In the genomic region with DNA sequence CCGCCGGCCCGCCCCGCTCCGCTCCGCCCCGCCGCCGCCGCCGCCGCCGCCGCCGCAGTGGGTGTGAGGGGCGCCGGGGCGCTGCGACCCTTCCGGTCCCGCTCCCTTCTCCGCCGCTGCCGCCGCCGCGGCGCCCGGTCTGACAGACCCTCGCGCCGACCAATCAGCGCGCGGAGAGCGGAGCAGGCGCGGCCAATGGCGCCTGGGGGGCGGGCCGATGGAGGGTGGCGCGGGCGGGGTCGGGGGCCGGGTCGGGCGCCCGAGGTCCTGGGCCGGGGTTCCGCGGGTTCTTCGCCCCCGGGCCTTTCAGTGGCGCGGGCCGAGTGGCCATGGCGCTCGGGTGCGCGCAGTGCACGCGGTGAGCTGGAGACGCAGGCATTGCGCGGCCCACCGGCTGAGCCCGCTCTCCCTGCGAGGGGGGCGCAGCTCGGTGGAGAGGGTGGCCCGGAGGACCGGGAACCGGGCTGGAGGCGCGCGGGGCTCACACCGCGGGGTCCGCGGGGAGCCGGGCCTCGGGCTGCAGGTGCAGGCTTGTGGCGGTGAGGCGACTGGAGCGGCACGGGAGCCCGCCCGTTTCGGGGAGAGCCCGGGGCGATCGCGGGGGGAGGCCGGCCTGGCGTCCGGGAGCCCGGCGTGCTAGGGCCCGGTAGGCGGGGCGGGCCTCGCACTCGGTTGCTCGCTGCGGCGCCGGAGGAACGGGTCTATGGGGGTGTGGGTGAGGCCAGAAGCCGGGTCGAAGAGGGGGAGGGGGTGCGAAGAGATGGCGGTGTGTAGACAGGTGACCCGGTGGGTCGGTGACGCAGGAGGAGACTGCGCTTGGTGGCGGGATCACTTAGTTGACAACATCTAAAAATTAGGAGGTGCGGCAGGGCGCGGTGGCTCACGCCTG, we compare ENCODE assay signal across 8 cellular contexts. TPM values are rescaled to one million over a fixed set of nuclear protein-coding genes. Genes with fewer than 3 reads are reported as not detected.
DNase-seq lines count a peak whose midpoint lies in the region; ATAC-seq lines count a peak whose summit lies in the region.

TSS of gene MAPK9 (minus strand) at position 141 of the 889 bp plus-strand sequence. CDS start 11,522 bp downstream, outside the sequence.

- no peaks in the 10 kb centered on the region for H3K36me3 Mint-ChIP-seq in activated naive CD4-positive, alpha-beta T cell treated with anti-CD3 and anti-CD28 coated beads for 36 hours (ENCODE audit: low read depth)

- H3K4me3 ChIP-seq in Karpas-422 (ENCODE audit: low read length): peak within 1 kb of the TSS; percentile 88
- H3K4me3 ChIP-seq in SK-N-MC: peak within 1 kb of the TSS; percentile 94

- peak within 1 kb of the TSS; percentile 94 for H3K4me3 Mint-ChIP-seq in activated naive CD4-positive, alpha-beta T cell treated with anti-CD3 and anti-CD28 coated beads for 36 hours

- no peaks in the 10 kb centered on the region for H4K20me1 ChIP-seq in Karpas-422 (ENCODE audit: insufficient read depth, low read depth, low read length)

- H3K4me2 ChIP-seq in Karpas-422 (ENCODE audit: low read depth, low read length, poor library complexity, severe bottlenecking): peak within 1 kb of the TSS; percentile 93

- no peaks in the 10 kb centered on the region for H3K9me2 ChIP-seq in Karpas-422 (replicated peaks; ENCODE audit: insufficient read depth, low read length)

- H3K27ac Mint-ChIP-seq in activated naive CD4-positive, alpha-beta T cell treated with anti-CD3 and anti-CD28 coated beads for 36 hours: peak within 1 kb of the TSS; percentile 90

- H3K27ac ChIP-seq in Karpas-422 (ENCODE audit: low read length) (peak within 1 kb of the TSS; percentile 70), SK-N-MC (no peak within 1 kb of the TSS)

- H3K9ac ChIP-seq in ES-I3 (ENCODE audit: low read depth, low read length) (peak within 1 kb of the TSS; percentile 69), Karpas-422 (ENCODE audit: low read length) (peak within 1 kb of the TSS; percentile 95), SK-N-MC (ENCODE audit: insufficient read length) (peak within 1 kb of the TSS; percentile 83)

- CTCF ChIA-PET in activated naive CD4-positive, alpha-beta T cell treated with anti-CD3 and anti-CD28 coated beads for 36 hours (lab: Charles Lee): interaction anchor here (0.6 to 5.6 kb wide), 7 partner anchors 12 to 241 kb away, joined by 3 to 77 read pairs (median 9); no protein-coding TSS in a partner anchor

- H3K4me1 ChIP-seq in ES-I3 (ENCODE audit: insufficient read depth, low read length) (peaks cover 10% of the 10 kb centered on the region), Karpas-422 (ENCODE audit: low read length) (peaks cover 23% of the 10 kb centered on the region)

- peak; percentile 76 for ATAC-seq in GM21786 (IDR thresholded peaks at IDR 0.05; ENCODE audit: unreplicated experiment)

- H3K9me3 Mint-ChIP-seq in activated naive CD4-positive, alpha-beta T cell treated with anti-CD3 and anti-CD28 coated beads for 36 hours: no peaks in the 10 kb centered on the region

- H3K4me1 Mint-ChIP-seq in activated naive CD4-positive, alpha-beta T cell treated with anti-CD3 and anti-CD28 coated beads for 36 hours (ENCODE audit: low read depth): peaks cover 32% of the 10 kb centered on the region

- peaks cover 53% of the 10 kb centered on the region for H3K79me2 ChIP-seq in Karpas-422 (ENCODE audit: low read length)

- H3K36me3 ChIP-seq in ES-I3 (ENCODE audit: insufficient read depth, low read length) (0 out of 2 replicates have a peak, but pooled peaks cover under 1% of the 10 kb centered on the region), Karpas-422 (ENCODE audit: insufficient read depth, low read length) (peaks cover 17% of the 10 kb centered on the region; the same call in 1 of the 2 replicates), SK-N-MC (ENCODE audit: insufficient read depth, low read length) (peaks cover 3% of the 10 kb centered on the region; the same call in 1 of the 2 replicates)

- peak within 1 kb of the TSS; percentile 84 for H2AFZ ChIP-seq in Karpas-422 (ENCODE audit: low read length)

- no peaks in the 10 kb centered on the region for H3K9me3 ChIP-seq in ES-I3 (ENCODE audit: control insufficient read depth, insufficient read depth, low read length)
- peaks cover 3% of the 10 kb centered on the region; the same call in 1 of the 2 replicates for H3K9me3 ChIP-seq in Karpas-422 (ENCODE audit: low read length)
- no peaks in the 10 kb centered on the region for H3K9me3 ChIP-seq in SK-N-MC (ENCODE audit: low read depth, low read length)

- intact Hi-C loops in activated naive CD4-positive, alpha-beta T cell treated with anti-CD3 and anti-CD28 coated beads for 36 hours (cut with micrococcal nuclease): loop anchor here (1.0 to 2.0 kb wide), 3 partner anchors 61 to 378 kb away; partner anchors contain the start of gene GFPT2

- H3K27me3 Mint-ChIP-seq in activated naive CD4-positive, alpha-beta T cell treated with anti-CD3 and anti-CD28 coated beads for 36 hours (ENCODE audit: low read depth): no peaks in the 10 kb centered on the region

- DNase-seq in Karpas-422: peak; percentile 95
- DNase-seq in SK-N-MC (ENCODE audit: low read depth, low spot score): no peak
- DNase-seq in activated naive CD4-positive, alpha-beta T cell treated with anti-CD3 and anti-CD28 coated beads for 36 hours: peak; percentile 83
- DNase-seq in germinal center (ENCODE audit: low spot score): peak; percentile 95
- peak; percentile 74 for DNase-seq in occipital lobe (lab: John Stamatoyannopoulos, UW)
- peak; percentile 86 for DNase-seq in superior temporal gyrus (ENCODE audit: extremely low spot score)

- no peaks in the 10 kb centered on the region for H3K27me3 ChIP-seq in Karpas-422 (ENCODE audit: low read length)

RNA-seq across cellular contexts. Expression of gene MAPK9, which starts in this region (rescaled TPM):
- 26.8 and 33.0 TPM in 2 replicates for total RNA-seq in Karpas-422 (2014; rRNA removed; shearing (Covaris generic); ENCODE audit: low replicate concordance)
- total RNA-seq in activated naive CD4-positive, alpha-beta T cell treated with anti-CD3 and anti-CD28 coated beads for 36 hours: 10 to 100 TPM; 30.8 to 34.4 TPM
- 90.8 TPM for total RNA-seq in occipital lobe
